Comparison of ENCODE assay signal across 13 cellular contexts in the genomic region with DNA sequence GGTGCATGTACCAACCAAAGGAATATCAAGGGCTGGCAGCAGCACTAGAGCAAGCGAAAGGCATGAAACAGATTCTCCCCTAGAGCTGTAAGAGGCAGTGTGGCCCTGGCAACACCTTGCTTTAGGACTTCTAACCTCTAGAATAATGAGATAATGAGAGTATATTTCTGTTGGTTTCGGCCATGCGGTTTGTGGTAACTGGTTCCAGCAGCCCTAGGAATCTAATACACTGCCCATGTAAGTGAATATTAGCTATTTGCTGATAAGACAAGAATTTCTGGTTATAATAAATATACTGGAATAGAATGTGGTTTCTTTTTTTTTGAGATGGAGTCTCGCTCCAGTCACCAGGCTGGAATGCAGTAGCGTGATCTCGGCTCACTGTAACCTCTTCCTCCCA.
DNase-seq lines count a peak whose midpoint lies in the region; ATAC-seq and TF ChIP-seq lines count a peak whose summit lies in the region.
"Had no signal": no experiment of that assay in that cellular context is flagged by ENCODE, and none has a peak within 500 bp of the region (broad histone marks: within the 10 kb centered on the region; RNA-seq: fewer than 3 reads in every experiment).

No MANE protein-coding gene starts in this region.

- peaks cover 45% of the 10 kb centered on the region for H3K4me1 Mint-ChIP-seq in nephron
- no peaks in the 10 kb centered on the region for H3K4me1 Mint-ChIP-seq in Caco-2 (ENCODE audit: low read depth, unreplicated experiment)

- ATAC-seq in GM21528 (IDR thresholded peaks at IDR 0.05; ENCODE audit: low FRiP score, unreplicated experiment) (no peak), HG03045 (IDR thresholded peaks at IDR 0.05; ENCODE audit: unreplicated experiment) (no peak)

- CTCF ChIA-PET in Caco-2 (lab: Charles Lee): no interaction called here

- DNase-seq in M059J (ENCODE audit: low read depth): peak; percentile 66
- peak; percentile 64 to 67 for DNase-seq in cardiac fibroblast (ENCODE audit: low read depth in 2 of 2)
- DNase-seq in thyroid gland: no peak
- no peak for DNase-seq in Caco-2
- DNase-seq: AML-193, DMS 273 treated with DMSO at 0.1 percent for 48 hours, erythroblast, NCI-H510A treated with DMSO at 0.1 percent for 48 hours, OCI-M1 had no signal

- intact Hi-C loops in thyroid gland (cut with DNase I) (no loop called here), Caco-2 (cut with micrococcal nuclease; ENCODE audit: unreplicated experiment) (no loop called here)

- POLR2A ChIA-PET in Caco-2 (lab: Charles Lee): no interaction called here

- H3K9me3 ChIP-seq in thyroid gland (no peaks in the 10 kb centered on the region), Caco-2 (no peaks in the 10 kb centered on the region)

- no peak for TF ChIP-seq CTCF in C4-2B (conservative IDR thresholded peaks at IDR 0.05)
- no peak for TF ChIP-seq CTCF in cardiac fibroblast (IDR thresholded peaks at IDR 0.05; ENCODE audit: low read depth, low read length)
- no peak for TF ChIP-seq CTCF in nephron (IDR thresholded peaks at IDR 0.05; ENCODE audit: unreplicated experiment in 3 of 3)
- TF ChIP-seq CTCF in thyroid gland (IDR thresholded peaks at IDR 0.05): no peak
- TF ChIP-seq CTCF in Caco-2 (IDR thresholded peaks at IDR 0.05; ENCODE audit: insufficient read depth in 1 of 2, low read depth in 1 of 2, low read length in 1 of 2, severe bottlenecking in 1 of 2, unreplicated experiment in 1 of 2): no peak

- H3K36me3 Mint-ChIP-seq in nephron (ENCODE audit: low read depth) (peaks cover 55% of the 10 kb centered on the region), Caco-2 (ENCODE audit: insufficient read depth, unreplicated experiment) (peaks cover 14% of the 10 kb centered on the region)

- H3K36me3 ChIP-seq in thyroid gland: no peaks in the 10 kb centered on the region
- H3K36me3 ChIP-seq in Caco-2 (ENCODE audit: control insufficient read depth, insufficient read depth, low read length): no peaks in the 10 kb centered on the region

- WGBS in thyroid gland, 2 donors: 97% methylated on average over 6 of the region's 6 CpGs

- H3K4me3 Mint-ChIP-seq in nephron (no peak overlapping the region), Caco-2 (ENCODE audit: unreplicated experiment) (no peak overlapping the region)

- H3K27me3 ChIP-seq in thyroid gland (no peaks in the 10 kb centered on the region), Caco-2 (replicated peaks; ENCODE audit: control insufficient read depth, insufficient read depth, low read length) (no peaks in the 10 kb centered on the region)

- H3K27ac Mint-ChIP-seq in nephron: peak overlapping the region in 2 of 3 experiments; percentile 26 to 76
- H3K27ac Mint-ChIP-seq in Caco-2 (ENCODE audit: unreplicated experiment): no peak overlapping the region

- BruUV-seq in Caco-2 (replicated peaks; lab: Mats Ljungman, UMichigan): no TSS peak

- H3K4me1 ChIP-seq in thyroid gland (peaks cover 7 to 10% of the 10 kb centered on the region in 2 donors), Caco-2 (no peaks in the 10 kb centered on the region)

- H3K27ac ChIP-seq in C4-2B: peak overlapping the region; percentile 36
- H3K27ac ChIP-seq in thyroid gland: peak overlapping the region in 1 of 3 donors; percentile 46

- no peaks in the 10 kb centered on the region for H3K27me3 Mint-ChIP-seq in nephron (ENCODE audit: low read depth)
- no peaks in the 10 kb centered on the region for H3K27me3 Mint-ChIP-seq in Caco-2 (ENCODE audit: insufficient read depth, unreplicated experiment)

- no peak for TF ChIP-seq POLR2A in thyroid gland (IDR thresholded peaks at IDR 0.05)

- H3K9me3 Mint-ChIP-seq in nephron (no peaks in the 10 kb centered on the region), Caco-2 (ENCODE audit: unreplicated experiment) (no peaks in the 10 kb centered on the region)

- H3K4me3 ChIP-seq in cardiac fibroblast (replicated peaks in 1 of 2; ENCODE audit: low read depth in 2 of 2, low read length in 2 of 2): no peak overlapping the region
- no peak overlapping the region for H3K4me3 ChIP-seq in thyroid gland (replicated peaks in 1 of 3)
- H3K4me3 ChIP-seq in Caco-2 (ENCODE audit: low read depth, low read length): no peak overlapping the region

Comparison
In these comparisons a context has a peak if more than half of its experiments do, and no peak if none do; other contexts are left out.
1. DNase-seq: peak in M059J (single experiment) and cardiac fibroblast (2 of 2); none in thyroid gland (0 of 2) and Caco-2 (0 of 2).